ENCODE assay signal across 29 cellular contexts in the genomic region with DNA sequence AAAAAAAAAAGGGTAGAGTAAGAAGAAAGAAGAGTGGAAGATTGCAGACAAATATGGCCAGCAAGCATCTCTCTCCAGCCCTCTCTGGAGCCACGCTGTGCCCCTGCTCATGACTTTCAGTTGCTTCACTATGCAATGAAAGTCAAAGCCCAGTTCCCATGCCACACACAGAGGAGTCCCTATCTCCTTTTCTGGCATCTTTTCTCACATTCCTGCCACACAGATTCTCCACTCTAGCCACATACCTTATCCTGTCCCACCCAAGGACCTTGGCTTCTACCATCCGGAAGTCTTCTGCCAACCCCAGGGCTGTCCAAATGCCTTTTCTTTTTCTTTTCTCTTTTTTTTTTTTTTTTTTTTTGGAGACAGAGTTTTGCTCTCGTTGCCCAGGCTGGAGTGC. TPM values are rescaled to one million over a fixed set of nuclear protein-coding genes. Genes with fewer than 3 reads are reported as not detected.
A peak's percentile ranks its signal among the peaks of the same experiment; 100 is the strongest.
DNase-seq lines count a peak whose midpoint lies in the region; ATAC-seq, FAIRE-seq and TF ChIP-seq lines count a peak whose summit lies in the region.
"Had no signal": no experiment of that assay in that cellular context is flagged by ENCODE, and none has a peak within 500 bp of the region (broad histone marks: within the 10 kb centered on the region; RNA-seq: fewer than 3 reads in every experiment).

No MANE protein-coding gene starts in this region.

- H3K4me3 Mint-ChIP-seq in type B pancreatic cell = peak overlapping the region; percentile 67
- H3K4me3 Mint-ChIP-seq in CD4-positive, alpha-beta memory T cell = peak overlapping the region in 4 of 8 donors; percentile 10 to 63 (median 36)
- H3K4me3 Mint-ChIP-seq: memory B cell had no signal

- peaks cover 39% of the 10 kb centered on the region for H3K27me3 Mint-ChIP-seq in type B pancreatic cell
- H3K27me3 Mint-ChIP-seq in CD4-positive, alpha-beta memory T cell = peaks cover 22 to 35% of the 10 kb centered on the region in 2 donors

- H4K20me1 ChIP-seq in SK-N-SH (ENCODE audit: insufficient read depth) = no peaks in the 10 kb centered on the region
- no peaks in the 10 kb centered on the region for H4K20me1 ChIP-seq in endothelial cell of umbilical vein (replicated peaks; ENCODE audit: control insufficient read depth, extremely low read depth, insufficient read depth, low read length)

- intact Hi-C loops in Panc1 (cut with micrococcal nuclease; ENCODE audit: unreplicated experiment) (no loop called here), endothelial cell of umbilical vein (cut with micrococcal nuclease) (loop anchor here (2.0 to 10.0 kb wide), 3 partner anchors 69 to 1559 kb away; no protein-coding TSS in a partner anchor), colonic mucosa (cut with DNase I) (no loop called here), pancreas (cut with DNase I) (no loop called here)
- intact Hi-C loops in CD4-positive, alpha-beta memory T cell (cut with micrococcal nuclease) = no loop called here

- no peak for TF ChIP-seq CTCF in SK-N-SH (IDR thresholded peaks at IDR 0.05)
- no peak for TF ChIP-seq CTCF in Panc1 (IDR thresholded peaks at IDR 0.05)
- no peak for TF ChIP-seq CTCF in endothelial cell of umbilical vein (IDR thresholded peaks at IDR 0.05; ENCODE audit: extremely low read depth in 1 of 2, insufficient read depth in 1 of 2, low read depth in 1 of 2, low read length in 2 of 2)
- no peak for TF ChIP-seq CTCF in type B pancreatic cell (conservative IDR thresholded peaks at IDR 0.05)
- TF ChIP-seq CTCF in colonic mucosa (IDR thresholded peaks at IDR 0.05) = no peak
- TF ChIP-seq CTCF in pancreas (IDR thresholded peaks at IDR 0.05) = no peak

- ATAC-seq in SK-N-SH treated with all-trans-retinoic acid at 6 μM for 48 hours = no peak
- no peak for ATAC-seq in Panc1
- no peak for ATAC-seq in pancreas
- ATAC-seq: gastroesophageal sphincter; K562; naive thymus-derived CD8-positive, alpha-beta T cell had no signal

- no peaks in the 10 kb centered on the region for H3K36me3 Mint-ChIP-seq in type B pancreatic cell
- H3K36me3 Mint-ChIP-seq in CD4-positive, alpha-beta memory T cell = no peaks in the 10 kb centered on the region
- H3K36me3 Mint-ChIP-seq: memory B cell had no signal

- no TSS peak for BruUV-seq in Panc1 (replicated peaks; lab: Mats Ljungman, UMichigan)
- BruUV-seq in endothelial cell of umbilical vein (replicated peaks; lab: Mats Ljungman, UMichigan) = no TSS peak

- no peaks in the 10 kb centered on the region for H3K27me3 ChIP-seq in SK-N-SH (ENCODE audit: insufficient read depth)
- no peaks in the 10 kb centered on the region for H3K27me3 ChIP-seq in Panc1 (ENCODE audit: control insufficient read depth, insufficient read depth, low read length)
- H3K27me3 ChIP-seq in endothelial cell of umbilical vein (ENCODE audit: control insufficient read depth in 2 of 2, insufficient read depth in 2 of 2, low read length in 2 of 2) = no peaks in the 10 kb centered on the region
- H3K27me3 ChIP-seq in colonic mucosa = peaks cover 18% of the 10 kb centered on the region
- H3K27me3 ChIP-seq in CD4-positive, alpha-beta memory T cell (ENCODE audit: insufficient read depth, low read length) = no peaks in the 10 kb centered on the region
- H3K27me3 ChIP-seq in pancreas = no peaks in the 10 kb centered on the region

- H3K79me2 ChIP-seq in SK-N-SH (ENCODE audit: insufficient read depth) = peaks cover 13% of the 10 kb centered on the region
- H3K79me2 ChIP-seq in endothelial cell of umbilical vein (ENCODE audit: control insufficient read depth, insufficient read depth, low read length) = peaks cover 2% of the 10 kb centered on the region

- no peak for TF ChIP-seq RAD21 in SK-N-SH (IDR thresholded peaks at IDR 0.05; ENCODE audit: low read length)

- H3K9me3 Mint-ChIP-seq in type B pancreatic cell = no peaks in the 10 kb centered on the region
- H3K9me3 Mint-ChIP-seq in CD4-positive, alpha-beta memory T cell = no peaks in the 10 kb centered on the region
- H3K9me3 Mint-ChIP-seq: activated CD4-positive, alpha-beta memory T cell treated with anti-CD3 and anti-CD28 coated beads, Interleukin-2, amount 10 ng/mL, durations not matched to agents 7 days and 5 days; memory B cell; naive thymus-derived CD8-positive, alpha-beta T cell had no signal

- POLR2A ChIA-PET in SK-N-SH (lab: Yijun Ruan, JAX) = no interaction called here
- POLR2A ChIA-PET in Panc1 (lab: Charles Lee) = no interaction called here
- POLR2A ChIA-PET in endothelial cell of umbilical vein (lab: Charles Lee) = no interaction called here
- POLR2A ChIA-PET in CD4-positive, alpha-beta memory T cell (lab: Charles Lee; ENCODE audit: partially characterized antibody) = no interaction called here

- H3K4me1 ChIP-seq in SK-N-SH (ENCODE audit: control insufficient read depth in 1 of 2, insufficient read depth in 2 of 2, low read depth in 1 of 2, low read length in 1 of 2) (peaks cover 9 to 43% of the 10 kb centered on the region in 2 experiments; a peak in 3 of 4 replicates), Panc1 (ENCODE audit: control insufficient read depth, insufficient read depth, low read length) (peaks cover 45% of the 10 kb centered on the region), endothelial cell of umbilical vein (ENCODE audit: control insufficient read depth, extremely low read depth, insufficient read depth, low read length) (peaks cover 39% of the 10 kb centered on the region), colonic mucosa (no peaks in the 10 kb centered on the region), pancreas (no peaks in the 10 kb centered on the region)
- H3K4me1 ChIP-seq in CD4-positive, alpha-beta memory T cell (ENCODE audit: insufficient read depth, low read length) = peaks cover 11% of the 10 kb centered on the region

- no peak for TF ChIP-seq POLR2A in endothelial cell of umbilical vein (IDR thresholded peaks at IDR 0.05; ENCODE audit: low read depth, low read length)

- no peak overlapping the region for H3K27ac Mint-ChIP-seq in type B pancreatic cell
- peak overlapping the region in 1 of 7 donors; percentile 57 for H3K27ac Mint-ChIP-seq in CD4-positive, alpha-beta memory T cell
- H3K27ac Mint-ChIP-seq: activated CD4-positive, alpha-beta memory T cell treated with anti-CD3 and anti-CD28 coated beads, Interleukin-2, amount 10 ng/mL, durations not matched to agents 7 days and 5 days; memory B cell; naive thymus-derived CD8-positive, alpha-beta T cell had no signal

- H3F3A ChIP-seq in SK-N-SH (replicated peaks; ENCODE audit: insufficient read depth) = peaks cover 44% of the 10 kb centered on the region

- H3K9ac ChIP-seq in SK-N-SH (no peak overlapping the region; the same call in 1 of the 2 replicates), endothelial cell of umbilical vein (replicated peaks; ENCODE audit: extremely low read depth, insufficient read depth, low read length) (no peak overlapping the region), colonic mucosa (ENCODE audit: low read depth in 2 of 2, low read length in 2 of 2) (no peak overlapping the region)

- dilution Hi-C loops in endothelial cell of umbilical vein (cut with MboI; ENCODE audit: extremely low pct_ligation_motif_present, low sequenced_read_pairs) = no loop called here

- H3K4me3 ChIP-seq in SK-N-SH (ENCODE audit: low read depth in 2 of 2, low read length in 1 of 2) (no peak overlapping the region), Panc1 (ENCODE audit: low read depth in 2 of 2, low read length in 2 of 2) (no peak overlapping the region), endothelial cell of umbilical vein (replicated peaks in 1 of 3; ENCODE audit: insufficient read depth in 1 of 3, low read depth in 1 of 3, low read length in 3 of 3) (no peak overlapping the region), colonic mucosa (no peak overlapping the region), pancreas (no peak overlapping the region)
- H3K4me3 ChIP-seq in CD4-positive, alpha-beta memory T cell (ENCODE audit: low read length in 2 of 2) = no peak overlapping the region
- H3K4me3 ChIP-seq: esophagus squamous epithelium, gastroesophageal sphincter, K562, Peyer's patch, stomach had no signal

- peaks cover 0 to 11% of the 10 kb centered on the region in 2 experiments for H3K36me3 ChIP-seq in SK-N-SH (replicated peaks in 1 of 2; ENCODE audit: control insufficient read depth in 1 of 2, insufficient read depth in 2 of 2, low read length in 1 of 2)
- no peaks in the 10 kb centered on the region for H3K36me3 ChIP-seq in Panc1 (ENCODE audit: control insufficient read depth, insufficient read depth, low read length)
- no peaks in the 10 kb centered on the region for H3K36me3 ChIP-seq in endothelial cell of umbilical vein (ENCODE audit: control insufficient read depth in 2 of 2, extremely low read depth in 1 of 2, insufficient read depth in 2 of 2, low read length in 2 of 2)
- H3K36me3 ChIP-seq in colonic mucosa = no peaks in the 10 kb centered on the region
- no peaks in the 10 kb centered on the region for H3K36me3 ChIP-seq in CD4-positive, alpha-beta memory T cell (ENCODE audit: insufficient read depth, low read length)
- no peaks in the 10 kb centered on the region for H3K36me3 ChIP-seq in pancreas
- H3K36me3 ChIP-seq: esophagus squamous epithelium, gastroesophageal sphincter, Peyer's patch, stomach had no signal

- in situ Hi-C loops in Panc1 (cut with HindIII; ENCODE audit: low pct_unique_long_range_greater_than_20kb, low sequenced_read_pairs) = no loop called here

- CTCF ChIA-PET in SK-N-SH (lab: Yijun Ruan, JAX) (interaction anchor here (0.6 kb wide), 1 partner anchor 14 kb away, joined by 3 read pairs; no protein-coding TSS in a partner anchor), Panc1 (lab: Charles Lee) (interaction anchor here (1.9 kb wide), 1 partner anchor 39 kb away, joined by 4 read pairs; the partner anchor contains the start of gene CAPRIN2), endothelial cell of umbilical vein (lab: Charles Lee) (interaction anchor here (1.6 kb wide), 1 partner anchor 25 kb away, joined by 3 read pairs; no protein-coding TSS in a partner anchor)
- CTCF ChIA-PET in CD4-positive, alpha-beta memory T cell (lab: Charles Lee; ENCODE audit: partially characterized antibody) = no interaction called here

- WGBS in SK-N-SH (ENCODE audit: low lambda C conversion rate) = 76% methylated on average over 3 of the region's 3 CpGs
- 75 to 78% methylated on average over 3 of the region's 3 CpGs for WGBS in pancreas, 2 donors

- H3K4me2 ChIP-seq in SK-N-SH (peak overlapping the region; percentile 16), endothelial cell of umbilical vein (ENCODE audit: insufficient read depth, low read length) (no peak overlapping the region)

- no peak for TF ChIP-seq EP300 in SK-N-SH (IDR thresholded peaks at IDR 0.05; ENCODE audit: borderline replicate concordance in 1 of 2, low read depth in 1 of 2, low read length in 1 of 2)

- DNase-seq in SK-N-SH (no peak), Panc1 (ENCODE audit: low read depth, low spot score) (no peak), endothelial cell of umbilical vein (ENCODE audit: low read depth, low spot score) (no peak), type B pancreatic cell (ENCODE audit: extremely low spot score, unreplicated experiment) (no peak), colonic mucosa (no peak), pancreas (no peak)
- no peak for DNase-seq in CD4-positive, alpha-beta memory T cell
- DNase-seq: activated CD4-positive, alpha-beta memory T cell treated with anti-CD3 and anti-CD28 coated beads, Interleukin-2, amount 10 ng/mL, durations not matched to agents 7 days and 5 days; activated CD4-positive, CD25-positive, alpha-beta regulatory T cell; amygdala; effector CD4-positive, alpha-beta T cell; esophagus squamous epithelium; kidney glomerular epithelial cell; naive thymus-derived CD8-positive, alpha-beta T cell; NCI-H1930; NCI-H226; NCI-H82; Peyer's patch; small intestine; stimulated activated CD4-positive, alpha-beta T cell treated with anti-CD3 and anti-CD28 coated beads, Interleukin-2, amount 100 ng/mL, for 48 hours; stomach; T-helper 9 cell; trophoblast cell had no signal

- H3K4me1 Mint-ChIP-seq in type B pancreatic cell (ENCODE audit: unreplicated experiment) = peaks cover 15% of the 10 kb centered on the region
- peaks cover 7 to 27% (median 13%) of the 10 kb centered on the region in 4 donors for H3K4me1 Mint-ChIP-seq in CD4-positive, alpha-beta memory T cell

- FAIRE-seq in endothelial cell of umbilical vein (lab: Jason Lieb, UNC) = no peak
- no peak for FAIRE-seq in pancreas (lab: Jason Lieb, UNC)
- FAIRE-seq: GM18507, K562, small intestine had no signal

- peak overlapping the region in 1 of 2 experiments; percentile 98; a peak in 2 of 4 replicates for H3K27ac ChIP-seq in SK-N-SH (ENCODE audit: low read depth in 2 of 2, low read length in 1 of 2)
- peak overlapping the region; percentile 90 for H3K27ac ChIP-seq in Panc1 (ENCODE audit: low read length)
- peak overlapping the region; percentile 97 for H3K27ac ChIP-seq in endothelial cell of umbilical vein (ENCODE audit: insufficient read depth, low read depth, low read length)
- H3K27ac ChIP-seq in colonic mucosa = no peak overlapping the region
- no peak overlapping the region for H3K27ac ChIP-seq in CD4-positive, alpha-beta memory T cell (ENCODE audit: low read depth, low read length)
- H3K27ac ChIP-seq in pancreas = no peak overlapping the region
- H3K27ac ChIP-seq: gastroesophageal sphincter, HL-60, Peyer's patch had no signal

- no peaks in the 10 kb centered on the region for H3K9me1 ChIP-seq in endothelial cell of umbilical vein (replicated peaks; ENCODE audit: control insufficient read depth, extremely low read depth, insufficient read depth, low read length)

- no peaks in the 10 kb centered on the region for H3K9me2 ChIP-seq in SK-N-SH

- H3K9me3 ChIP-seq in SK-N-SH (no peaks in the 10 kb centered on the region), Panc1 (ENCODE audit: control insufficient read depth, insufficient read depth, low read depth, low read length) (no peaks in the 10 kb centered on the region), endothelial cell of umbilical vein (replicated peaks; ENCODE audit: control insufficient read depth, insufficient read depth, low read length) (no peaks in the 10 kb centered on the region), colonic mucosa (no peaks in the 10 kb centered on the region), pancreas (no peaks in the 10 kb centered on the region)
- no peaks in the 10 kb centered on the region for H3K9me3 ChIP-seq in CD4-positive, alpha-beta memory T cell (ENCODE audit: control insufficient read depth in 1 of 2, low read length in 2 of 2)
- H3K9me3 ChIP-seq: esophagus squamous epithelium, gastroesophageal sphincter, Peyer's patch, stomach had no signal

- H2AFZ ChIP-seq in SK-N-SH (ENCODE audit: low read depth) (no peak overlapping the region), endothelial cell of umbilical vein (ENCODE audit: low read depth, low read length) (no peak overlapping the region)

RNA-seq across cellular contexts. Expression of gene CAPRIN2, which starts 39.3 kb away (rescaled TPM):
- polyA plus RNA-seq in SK-N-SH (2012; rRNA removed) (21.4 and 29.1 TPM in 2 replicates), endothelial cell of umbilical vein (11.3 and 13.5 TPM in 2 replicates), pancreas (10 to 100 TPM; 20.3 to 25.6 TPM)
- polyA plus RNA-seq in SK-N-SH (2012; cell fraction: cytosol; rRNA removed) = 11.9 and 12.2 TPM in 2 replicates
- 71.2 and 143 TPM in 2 replicates for polyA plus RNA-seq in SK-N-SH (2012; cell fraction: nucleus; rRNA removed)
- total RNA-seq in Panc1 (2021; ENCODE audit: unreplicated experiment) (28.6 TPM), endothelial cell of umbilical vein (25.0 and 29.9 TPM in 2 replicates), type B pancreatic cell (ENCODE audit: low replicate concordance) (35.5 and 44.9 TPM in 2 replicates), colonic mucosa (1 to 10 TPM; 6.1 to 8.2 TPM), pancreas (10 to 100 TPM in 2 of 6 donors, 1 to 10 TPM in 4; 5.7 to 20.8 (median 9.1) TPM)
- polyA plus RNA-seq in Panc1 (2012; ENCODE audit: insufficient read length) = 14.2 TPM
- 8.0 and 9.2 TPM in 2 replicates for polyA plus RNA-seq in endothelial cell of umbilical vein (2011; cell fraction: cytosol; rRNA removed)
- 95.4 and 104 TPM in 2 replicates for polyA plus RNA-seq in endothelial cell of umbilical vein (2011; cell fraction: nucleus; rRNA removed)
- polyA plus RNA-seq in endothelial cell of umbilical vein (2012) = 24.2 and 25.2 TPM in 2 replicates
- 13.4 and 19.5 TPM in 2 replicates for polyA minus RNA-seq in endothelial cell of umbilical vein
- polyA minus RNA-seq in endothelial cell of umbilical vein (2011; cell fraction: cytosol; rRNA and poly(A)+ RNA removed) = 7.1 TPM
- 31.7 and 44.6 TPM in 2 replicates for polyA minus RNA-seq in endothelial cell of umbilical vein (2011; cell fraction: nucleus; rRNA and poly(A)+ RNA removed)
- total RNA-seq in CD4-positive, alpha-beta memory T cell = 10 to 100 TPM; 42.9 to 47.0 TPM
- polyA plus RNA-seq in CD4-positive, alpha-beta memory T cell = 1 to 10 TPM; 4.5 to 8.7 TPM

Comparison
In these comparisons a context has a peak if more than half of its experiments do, and no peak if none do; other contexts are left out.
1. H3K27ac ChIP-seq: peak in Panc1 (single experiment) and endothelial cell of umbilical vein (single experiment); none in colonic mucosa (single experiment), CD4-positive, alpha-beta memory T cell (single experiment) and pancreas (0 of 4).